Comparison of ENCODE assay signal across 27 cellular contexts in the genomic region with DNA sequence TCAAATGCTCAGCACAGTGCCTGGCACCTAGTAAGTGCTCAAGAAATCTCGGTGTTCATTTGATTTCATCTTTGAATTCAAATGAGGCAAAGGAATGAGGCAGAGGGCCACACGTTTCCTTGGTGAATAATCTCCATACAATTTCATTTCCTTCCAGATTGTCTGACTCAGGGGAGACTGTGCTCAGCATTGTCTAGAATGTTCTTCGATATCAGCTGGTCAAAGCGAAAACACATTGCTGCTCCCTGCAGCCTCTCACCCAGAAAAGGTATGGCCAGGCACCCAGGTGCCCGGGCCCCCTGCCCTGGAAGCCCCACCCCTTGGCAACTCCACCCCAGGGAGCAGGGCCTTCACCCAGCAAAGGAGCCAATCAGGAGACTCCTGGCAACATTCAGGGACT. TPM values are rescaled to one million over a fixed set of nuclear protein-coding genes. Genes with fewer than 3 reads are reported as not detected.
A peak's percentile ranks its signal among the peaks of the same experiment; 100 is the strongest.
DNase-seq lines count a peak whose midpoint lies in the region; ATAC-seq and TF ChIP-seq lines count a peak whose summit lies in the region.
"Had no signal": no experiment of that assay in that cellular context is flagged by ENCODE, and none has a peak within 500 bp of the region (broad histone marks: within the 10 kb centered on the region; RNA-seq: fewer than 3 reads in every experiment).

No MANE protein-coding gene starts in this region.

- no peaks in the 10 kb centered on the region for H3F3A ChIP-seq in MM.1S (ENCODE audit: insufficient read depth, low read length)

- no peak overlapping the region for H3K4me3 ChIP-seq in gastroesophageal sphincter
- no peak overlapping the region for H3K4me3 ChIP-seq in MM.1S (ENCODE audit: low read length)
- H3K4me3 ChIP-seq: colonic mucosa, lung, PC-9 had no signal

- no peak overlapping the region for H3K9ac ChIP-seq in MM.1S (ENCODE audit: low read length)

- peaks cover 89% of the 10 kb centered on the region for H3K27me3 ChIP-seq in gastroesophageal sphincter
- H3K27me3 ChIP-seq in MM.1S (replicated peaks; ENCODE audit: insufficient read depth, low read length): peaks cover 53% of the 10 kb centered on the region
- H3K27me3 ChIP-seq: colonic mucosa had no signal

- no peak overlapping the region for H3K27ac ChIP-seq in gastroesophageal sphincter
- H3K27ac ChIP-seq in MM.1S (ENCODE audit: low read length): no peak overlapping the region
- H3K27ac ChIP-seq: C4-2B, colonic mucosa, PC-9 had no signal

- H3K27ac Mint-ChIP-seq in HFFc6: no peak overlapping the region
- no peak overlapping the region for H3K27ac Mint-ChIP-seq in activated CD4-positive, alpha-beta memory T cell treated with anti-CD3 and anti-CD28 coated beads for 36 hours
- H3K27ac Mint-ChIP-seq: activated CD8-positive, alpha-beta T cell treated with anti-CD3 and anti-CD28 coated beads for 36 hours; activated naive CD4-positive, alpha-beta T cell treated with anti-CD3 and anti-CD28 coated beads, Interleukin-2, amount 10 ng/mL, durations not matched to agents 7 days and 5 days; natural killer cell; stimulated activated naive B cell treated with anti-CD40 and anti-IgM and Interleukin-4, amounts not matched to agents 10 μg/mL and 1 μg/mL and 100 μg/mL, for 72 hours; type B pancreatic cell had no signal

- no peak for ATAC-seq in gastroesophageal sphincter
- ATAC-seq: activated CD8-positive, alpha-beta T cell treated with anti-CD3 and anti-CD28 coated beads for 36 hours; natural killer cell; stimulated activated naive B cell treated with anti-CD40 and anti-IgM and Interleukin-4, amounts not matched to agents 10 μg/mL and 1 μg/mL and 100 μg/mL, for 72 hours had no signal

- TF ChIP-seq EP300 in gastroesophageal sphincter (IDR thresholded peaks at IDR 0.05): no peak

- POLR2A ChIA-PET in activated CD4-positive, alpha-beta memory T cell treated with anti-CD3 and anti-CD28 coated beads for 36 hours (lab: Charles Lee): no interaction called here

- no peak for TF ChIP-seq POLR2A in gastroesophageal sphincter (IDR thresholded peaks at IDR 0.05)

- H3K4me3 Mint-ChIP-seq in HFFc6: no peak overlapping the region
- H3K4me3 Mint-ChIP-seq in activated CD4-positive, alpha-beta memory T cell treated with anti-CD3 and anti-CD28 coated beads for 36 hours: no peak overlapping the region
- H3K4me3 Mint-ChIP-seq: activated CD8-positive, alpha-beta T cell treated with anti-CD3 and anti-CD28 coated beads for 36 hours; activated naive CD4-positive, alpha-beta T cell treated with anti-CD3 and anti-CD28 coated beads, Interleukin-2, amount 10 ng/mL, durations not matched to agents 7 days and 5 days; natural killer cell; stimulated activated naive B cell treated with anti-CD40 and anti-IgM and Interleukin-4, amounts not matched to agents 10 μg/mL and 1 μg/mL and 100 μg/mL, for 72 hours; type B pancreatic cell had no signal

- H3K9me3 ChIP-seq in gastroesophageal sphincter: no peaks in the 10 kb centered on the region
- H3K9me3 ChIP-seq in MM.1S (replicated peaks; ENCODE audit: insufficient read depth, low read length): no peaks in the 10 kb centered on the region
- H3K9me3 ChIP-seq: Caco-2, colonic mucosa had no signal

- H3K9me2 ChIP-seq in MM.1S (replicated peaks; ENCODE audit: insufficient read depth, low read length): no peaks in the 10 kb centered on the region

- 61 to 72% methylated on average over 3 to 4 of the region's 5 CpGs for WGBS in gastroesophageal sphincter (ENCODE audit: low coverage in 1 of 2), 2 donors

- H4K20me1 ChIP-seq in MM.1S (ENCODE audit: insufficient read depth, low read length): no peaks in the 10 kb centered on the region

- H3K4me1 Mint-ChIP-seq in HFFc6 (ENCODE audit: low read depth): peaks cover 5% of the 10 kb centered on the region; the same call in 1 of the 2 replicates
- no peaks in the 10 kb centered on the region for H3K4me1 Mint-ChIP-seq in activated CD4-positive, alpha-beta memory T cell treated with anti-CD3 and anti-CD28 coated beads for 36 hours (ENCODE audit: low read depth)
- H3K4me1 Mint-ChIP-seq: activated naive CD4-positive, alpha-beta T cell treated with anti-CD3 and anti-CD28 coated beads, Interleukin-2, amount 10 ng/mL, durations not matched to agents 7 days and 5 days; natural killer cell; stimulated activated naive B cell treated with anti-CD40 and anti-IgM and Interleukin-4, amounts not matched to agents 10 μg/mL and 1 μg/mL and 100 μg/mL, for 72 hours had no signal

- intact Hi-C loops in activated CD4-positive, alpha-beta memory T cell treated with anti-CD3 and anti-CD28 coated beads for 36 hours (cut with micrococcal nuclease): no loop called here

- no peaks in the 10 kb centered on the region for H3K36me3 ChIP-seq in gastroesophageal sphincter
- H3K36me3 ChIP-seq in MM.1S (replicated peaks; ENCODE audit: insufficient read depth, low read length): no peaks in the 10 kb centered on the region
- H3K36me3 ChIP-seq: colonic mucosa had no signal

- H3K9me3 Mint-ChIP-seq in HFFc6: no peaks in the 10 kb centered on the region
- H3K9me3 Mint-ChIP-seq in activated CD4-positive, alpha-beta memory T cell treated with anti-CD3 and anti-CD28 coated beads for 36 hours: no peaks in the 10 kb centered on the region
- H3K9me3 Mint-ChIP-seq: activated CD8-positive, alpha-beta T cell treated with anti-CD3 and anti-CD28 coated beads for 36 hours; activated naive CD4-positive, alpha-beta T cell treated with anti-CD3 and anti-CD28 coated beads, Interleukin-2, amount 10 ng/mL, durations not matched to agents 7 days and 5 days; natural killer cell; stimulated activated naive B cell treated with anti-CD40 and anti-IgM and Interleukin-4, amounts not matched to agents 10 μg/mL and 1 μg/mL and 100 μg/mL, for 72 hours; type B pancreatic cell had no signal

- H2AFZ ChIP-seq in MM.1S (ENCODE audit: low read length): no peak overlapping the region
- H2AFZ ChIP-seq: PC-9 had no signal

- peak; percentile 25 for DNase-seq in AG20443 (ENCODE audit: low spot score)
- peak; percentile 21 for DNase-seq in HFFc6
- peak; percentile 20 for DNase-seq in astrocyte of the hippocampus (ENCODE audit: low read depth, low spot score)
- peak; percentile 67 for DNase-seq in iris pigment epithelial cell (ENCODE audit: low read depth)
- no peak for DNase-seq in activated CD4-positive, alpha-beta memory T cell treated with anti-CD3 and anti-CD28 coated beads for 36 hours
- DNase-seq in effector CD8-positive, alpha-beta T cell (lab: John Stamatoyannopoulos, UW): no peak
- DNase-seq in MM.1S: no peak
- DNase-seq: activated CD4-positive, CD25-positive, alpha-beta regulatory T cell treated with anti-CD3 and anti-CD28 coated beads, Interleukin-2, amount 50 U/mL, for 72 hours; activated CD8-positive, alpha-beta T cell treated with anti-CD3 and anti-CD28 coated beads for 36 hours; activated naive CD4-positive, alpha-beta T cell treated with anti-CD3 and anti-CD28 coated beads, Interleukin-2, amount 10 ng/mL, durations not matched to agents 7 days and 5 days; amniotic stem cell; Caco-2; colonic mucosa; DMS53; effector memory CD4-positive, alpha-beta T cell; GF-D8; KBM-7; natural killer cell; NCI-H2227 treated with DMSO at 0.1 percent for 48 hours; PC-9; SHP77; stimulated activated naive B cell treated with anti-CD40 and anti-IgM and Interleukin-4, amounts not matched to agents 10 μg/mL and 1 μg/mL and 100 μg/mL, for 72 hours; T-helper 2 cell had no signal

- TF ChIP-seq CTCF in HFFc6 (IDR thresholded peaks at IDR 0.05) (no peak), gastroesophageal sphincter (IDR thresholded peaks at IDR 0.05) (no peak), MM.1S (IDR thresholded peaks at IDR 0.05; ENCODE audit: low read length) (no peak)

- H3K27me3 Mint-ChIP-seq in HFFc6 (ENCODE audit: insufficient read depth): peaks cover 9% of the 10 kb centered on the region
- H3K27me3 Mint-ChIP-seq in activated CD4-positive, alpha-beta memory T cell treated with anti-CD3 and anti-CD28 coated beads for 36 hours: peaks cover 11% of the 10 kb centered on the region

- H3K36me3 Mint-ChIP-seq in HFFc6 (ENCODE audit: low read depth): no peaks in the 10 kb centered on the region
- no peaks in the 10 kb centered on the region for H3K36me3 Mint-ChIP-seq in activated CD4-positive, alpha-beta memory T cell treated with anti-CD3 and anti-CD28 coated beads for 36 hours
- H3K36me3 Mint-ChIP-seq: activated naive CD4-positive, alpha-beta T cell treated with anti-CD3 and anti-CD28 coated beads, Interleukin-2, amount 10 ng/mL, durations not matched to agents 7 days and 5 days; natural killer cell; stimulated activated naive B cell treated with anti-CD40 and anti-IgM and Interleukin-4, amounts not matched to agents 10 μg/mL and 1 μg/mL and 100 μg/mL, for 72 hours; type B pancreatic cell had no signal

- no peak overlapping the region for H3K4me2 ChIP-seq in MM.1S (ENCODE audit: low read depth, low read length)
- H3K4me2 ChIP-seq: PC-9 had no signal

- no peaks in the 10 kb centered on the region for H3K79me2 ChIP-seq in MM.1S (ENCODE audit: low read length)

- CTCF ChIA-PET in activated CD4-positive, alpha-beta memory T cell treated with anti-CD3 and anti-CD28 coated beads for 36 hours (lab: Charles Lee): no interaction called here

- H3K4me1 ChIP-seq in gastroesophageal sphincter: no peaks in the 10 kb centered on the region
- H3K4me1 ChIP-seq in MM.1S (ENCODE audit: low read length): no peaks in the 10 kb centered on the region
- H3K4me1 ChIP-seq: Caco-2, colonic mucosa had no signal

RNA-seq across cellular contexts. Expression of a gene that starts 55.8 kb away (rescaled TPM):
- 1 to 10 TPM in 2 of 6 experiments, under 1 TPM in 4; 0.66 to 1.7 (median 0.78) TPM for total RNA-seq in HFFc6 (2021; fragmentation: NEBNext Ultra II Directional; extraction: Animal tissue kit (Norgen Biotek cat#: 25700))
- total RNA-seq in activated CD4-positive, alpha-beta memory T cell treated with anti-CD3 and anti-CD28 coated beads for 36 hours: 1 to 10 TPM; 1.8 to 2.5 TPM
- total RNA-seq in gastroesophageal sphincter: 10 to 100 TPM in 1 of 4 donors, 1 to 10 TPM in 3; 4.7 to 12.5 (median 6.8) TPM

RNA-seq across cellular contexts. Expression of a gene that starts 56.2 kb away (rescaled TPM):
- 10 to 100 TPM; 15.1 to 24.1 (median 18.9) TPM for total RNA-seq in HFFc6 (2021; fragmentation: NEBNext Ultra II Directional; extraction: Animal tissue kit (Norgen Biotek cat#: 25700))
- total RNA-seq in activated CD4-positive, alpha-beta memory T cell treated with anti-CD3 and anti-CD28 coated beads for 36 hours: 10 to 100 TPM; 16.8 to 18.6 TPM
- total RNA-seq in gastroesophageal sphincter: 10 to 100 TPM; 10.5 to 22.9 (median 17.2) TPM

Comparison
In these comparisons a context has a peak if more than half of its experiments do, and no peak if none do; other contexts are left out.
1. DNase-seq: peak in AG20443 (single experiment), HFFc6 (single experiment), astrocyte of the hippocampus (single experiment) and iris pigment epithelial cell (single experiment); none in activated CD4-positive, alpha-beta memory T cell treated with anti-CD3 and anti-CD28 coated beads for 36 hours (single experiment), effector CD8-positive, alpha-beta T cell (single experiment) and MM.1S (single experiment).